ENCODE assay signal across 18 cellular contexts in the genomic region with DNA sequence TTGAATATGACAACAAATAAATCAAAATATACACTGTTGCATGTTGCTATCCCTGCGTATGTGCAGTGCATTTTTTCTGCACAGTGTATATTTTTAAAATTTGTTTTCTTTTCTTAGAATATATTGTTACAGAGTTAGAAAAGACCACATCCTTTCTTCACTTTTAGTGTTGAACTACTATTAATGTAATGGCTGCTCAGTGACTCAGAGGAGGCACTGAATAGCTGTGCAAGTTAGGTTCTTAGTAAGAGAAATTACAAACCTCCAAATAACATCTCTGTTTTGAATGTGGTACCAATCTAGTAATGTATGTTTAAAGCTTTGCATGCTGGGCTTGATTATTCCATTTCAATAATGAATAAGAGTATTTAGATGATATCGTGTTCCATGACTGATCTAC.
DNase-seq lines count a peak whose midpoint lies in the region; ATAC-seq and TF ChIP-seq lines count a peak whose summit lies in the region.
"Had no signal": no experiment of that assay in that cellular context is flagged by ENCODE, and none has a peak within 500 bp of the region (broad histone marks: within the 10 kb centered on the region; RNA-seq: fewer than 3 reads in every experiment).

No MANE protein-coding gene starts in this region.

- H4K20me1 ChIP-seq in GM23248 (ENCODE audit: insufficient read depth) = no peaks in the 10 kb centered on the region

- 45 to 47% methylated on average over 2 of the region's 2 CpGs for WGBS in GM23248 (ENCODE audit: low coverage in 1 of 2, low lambda C conversion rate in 2 of 2, missing lambda C conversion rate in 2 of 2), 2 experiments
- WGBS in esophagus muscularis mucosa = 42% methylated on average over 2 of the region's 2 CpGs

- H3K4me1 ChIP-seq in GM23248 (ENCODE audit: insufficient read depth) = no peaks in the 10 kb centered on the region; the same call in 1 of the 2 replicates
- peaks cover 5% of the 10 kb centered on the region for H3K4me1 ChIP-seq in RWPE2 (ENCODE audit: insufficient read depth, poor library complexity, severe bottlenecking)
- no peaks in the 10 kb centered on the region for H3K4me1 ChIP-seq in esophagus muscularis mucosa
- H3K4me1 ChIP-seq: Caco-2 had no signal

- H3K9me3 ChIP-seq in GM23248 (ENCODE audit: low read depth) = no peaks in the 10 kb centered on the region
- no peaks in the 10 kb centered on the region for H3K9me3 ChIP-seq in RWPE2 (ENCODE audit: severe bottlenecking)
- no peaks in the 10 kb centered on the region for H3K9me3 ChIP-seq in esophagus muscularis mucosa
- H3K9me3 ChIP-seq: Caco-2 had no signal

- intact Hi-C loops in esophagus muscularis mucosa (cut with DNase I) = no loop called here

- no peak overlapping the region for H3K9ac ChIP-seq in GM23248

- no peak for TF ChIP-seq CTCF in RWPE2 (IDR thresholded peaks at IDR 0.05; ENCODE audit: poor library complexity, severe bottlenecking)
- TF ChIP-seq CTCF in esophagus muscularis mucosa (IDR thresholded peaks at IDR 0.05) = no peak

- H3F3A ChIP-seq in GM23248 (ENCODE audit: insufficient read depth) = no peaks in the 10 kb centered on the region

- no peaks in the 10 kb centered on the region for H3K79me2 ChIP-seq in GM23248 (ENCODE audit: insufficient read depth)

- no peak overlapping the region for H2AFZ ChIP-seq in GM23248

- no peak for TF ChIP-seq POLR2A in esophagus muscularis mucosa (IDR thresholded peaks at IDR 0.05; ENCODE audit: low read depth)

- H3K4me3 ChIP-seq in GM23248 = no peak overlapping the region
- H3K4me3 ChIP-seq in RWPE2 (ENCODE audit: severe bottlenecking) = no peak overlapping the region
- no peak overlapping the region for H3K4me3 ChIP-seq in esophagus muscularis mucosa

- DNase-seq in EH (ENCODE audit: low read depth) (peak; percentile 10), GM23248 (peak; percentile 10), RWPE2 (ENCODE audit: low spot score) (no peak), HCEC 1CT (no peak), esophagus muscularis mucosa (ENCODE audit: extremely low spot score) (no peak), NCI-H1694 treated with DMSO at 0.1 percent for 48 hours (lab: John Stamatoyannopoulos, UW) (no peak)
- DNase-seq: ACHN, AML-193, Caco-2, DMS153, GOT3, HFFc6, Karpas-422, NCI-H1930, NCI-H446 had no signal

- H3K4me2 ChIP-seq in GM23248 (ENCODE audit: unreplicated experiment) = no peak overlapping the region

- in situ Hi-C loops in GM23248 (cut with MboI) = no loop called here

- TF ChIP-seq EP300 in esophagus muscularis mucosa (IDR thresholded peaks at IDR 0.05) = no peak

- H3K27me3 ChIP-seq in GM23248 (replicated peaks; ENCODE audit: insufficient read depth) = no peaks in the 10 kb centered on the region
- H3K27me3 ChIP-seq in RWPE2 (ENCODE audit: insufficient read depth, poor library complexity, severe bottlenecking) = no peaks in the 10 kb centered on the region
- H3K27me3 ChIP-seq in esophagus muscularis mucosa = no peaks in the 10 kb centered on the region

- ATAC-seq in HG03432 (IDR thresholded peaks at IDR 0.05; ENCODE audit: unreplicated experiment) = peak; percentile 55
- ATAC-seq in RWPE2 (ENCODE audit: low read depth) = peak; percentile 14; the same call in 1 of the 3 replicates
- ATAC-seq in GM18873 (IDR thresholded peaks at IDR 0.05; ENCODE audit: low FRiP score, unreplicated experiment) = no peak
- ATAC-seq: Right ventricle myocardium inferior had no signal

- no peak overlapping the region for H3K27ac ChIP-seq in GM23248
- H3K27ac ChIP-seq in RWPE2 (ENCODE audit: poor library complexity, severe bottlenecking) = no peak overlapping the region
- no peak overlapping the region for H3K27ac ChIP-seq in esophagus muscularis mucosa (replicated peaks in 1 of 4)

- H3K36me3 ChIP-seq in GM23248 (ENCODE audit: low read depth) = no peaks in the 10 kb centered on the region
- H3K36me3 ChIP-seq in RWPE2 (ENCODE audit: low read depth) = no peaks in the 10 kb centered on the region
- no peaks in the 10 kb centered on the region for H3K36me3 ChIP-seq in esophagus muscularis mucosa

- H3K9me2 ChIP-seq in GM23248 (ENCODE audit: insufficient read depth) = no peaks in the 10 kb centered on the region

Comparison
In these comparisons a context has a peak if more than half of its experiments do, and no peak if none do; other contexts are left out.
1. DNase-seq: peak in EH (single experiment) and GM23248 (single experiment); none in RWPE2 (single experiment), HCEC 1CT (single experiment), esophagus muscularis mucosa (single experiment) and NCI-H1694 treated with DMSO at 0.1 percent for 48 hours (single experiment).